Comparison of ENCODE assay signal across 9 cellular contexts in genomic region chr20:35523298-35523888, GRCh38. TPM values are rescaled to one million over a fixed set of nuclear protein-coding genes. Genes with fewer than 3 reads are reported as not detected.
DNase-seq lines count a peak whose midpoint lies in the region; ATAC-seq and TF ChIP-seq lines count a peak whose summit lies in the region.
"Had no signal": no experiment of that assay in that cellular context is flagged by ENCODE, and none has a peak within 500 bp of the region (broad histone marks: within the 10 kb centered on the region; RNA-seq: fewer than 3 reads in every experiment).

No MANE protein-coding gene starts in this region.

- no peak overlapping the region for H3K4me3 Mint-ChIP-seq in activated CD4-positive, alpha-beta T cell treated with anti-CD3 and anti-CD28 coated beads for 36 hours
- no peak overlapping the region for H3K4me3 Mint-ChIP-seq in chondrocyte (ENCODE audit: unreplicated experiment)

- TF ChIP-seq CTCF in chondrocyte (IDR thresholded peaks at IDR 0.05) = peak; percentile 67
- TF ChIP-seq CTCF in smooth muscle cell (IDR thresholded peaks at IDR 0.05; ENCODE audit: borderline replicate concordance, insufficient read depth, poor library complexity, severe bottlenecking) = peak; percentile 35

- no peaks in the 10 kb centered on the region for H3K4me1 ChIP-seq in smooth muscle cell (ENCODE audit: low read depth)

- H3K27me3 Mint-ChIP-seq in activated CD4-positive, alpha-beta T cell treated with anti-CD3 and anti-CD28 coated beads for 36 hours = no peaks in the 10 kb centered on the region
- H3K27me3 Mint-ChIP-seq in chondrocyte (ENCODE audit: low read depth) = no peaks in the 10 kb centered on the region

- POLR2A ChIA-PET in activated CD4-positive, alpha-beta T cell treated with anti-CD3 and anti-CD28 coated beads for 36 hours (lab: Charles Lee) = no interaction called here

- H3K4me3 ChIP-seq in smooth muscle cell = no peak overlapping the region

- intact Hi-C loops in activated CD4-positive, alpha-beta T cell treated with anti-CD3 and anti-CD28 coated beads for 36 hours (cut with DNase I, micrococcal nuclease) = no loop called here

- no peaks in the 10 kb centered on the region for H3K9me3 ChIP-seq in smooth muscle cell (replicated peaks; ENCODE audit: low read depth)

- CTCF ChIA-PET in activated CD4-positive, alpha-beta T cell treated with anti-CD3 and anti-CD28 coated beads for 36 hours (lab: Charles Lee) = no interaction called here

- no peak overlapping the region for H3K27ac ChIP-seq in smooth muscle cell (ENCODE audit: low read depth)

- no peaks in the 10 kb centered on the region for H3K36me3 Mint-ChIP-seq in activated CD4-positive, alpha-beta T cell treated with anti-CD3 and anti-CD28 coated beads for 36 hours (ENCODE audit: low read depth)
- H3K36me3 Mint-ChIP-seq in chondrocyte (ENCODE audit: low read depth) = no peaks in the 10 kb centered on the region

- no peaks in the 10 kb centered on the region for H3K4me1 Mint-ChIP-seq in activated CD4-positive, alpha-beta T cell treated with anti-CD3 and anti-CD28 coated beads for 36 hours
- no peaks in the 10 kb centered on the region for H3K4me1 Mint-ChIP-seq in chondrocyte (ENCODE audit: low read depth)

- H2AFZ ChIP-seq in smooth muscle cell (ENCODE audit: low read depth) = no peak overlapping the region

- H3K79me2 ChIP-seq in smooth muscle cell (ENCODE audit: low read depth) = no peaks in the 10 kb centered on the region

- 70% methylated on average over 5 of the region's 6 CpGs for WGBS in smooth muscle cell (ENCODE audit: low lambda C conversion rate)

- no peaks in the 10 kb centered on the region for H3K27me3 ChIP-seq in smooth muscle cell (ENCODE audit: low read depth)

- no peak overlapping the region for H3K4me2 ChIP-seq in smooth muscle cell

- H3K27ac Mint-ChIP-seq in activated CD4-positive, alpha-beta T cell treated with anti-CD3 and anti-CD28 coated beads for 36 hours = no peak overlapping the region
- H3K27ac Mint-ChIP-seq in chondrocyte (ENCODE audit: unreplicated experiment) = no peak overlapping the region

- DNase-seq in activated CD4-positive, alpha-beta T cell treated with anti-CD3 and anti-CD28 coated beads for 36 hours = peak; percentile 51
- no peak for DNase-seq in activated CD4-positive, alpha-beta T cell treated with anti-CD3 and anti-CD28 coated beads for 1 hour
- peak; percentile 29 for DNase-seq in RKO (ENCODE audit: low spot score)
- no peak for DNase-seq in chondrocyte (ENCODE audit: low spot score)
- no peak for DNase-seq in smooth muscle cell (lab: John Stamatoyannopoulos, UW; ENCODE audit: unreplicated experiment)
- no peak for DNase-seq in NCI-H446 (lab: John Stamatoyannopoulos, UW)

- peak; percentile 55 for ATAC-seq in activated CD4-positive, alpha-beta T cell treated with anti-CD3 and anti-CD28 coated beads for 36 hours
- ATAC-seq in GM19397 (IDR thresholded peaks at IDR 0.05; ENCODE audit: unreplicated experiment) (no peak), HG02884 (IDR thresholded peaks at IDR 0.05; ENCODE audit: unreplicated experiment) (no peak)

- H3F3A ChIP-seq in smooth muscle cell (ENCODE audit: low read depth) = no peaks in the 10 kb centered on the region

- H3K36me3 ChIP-seq in smooth muscle cell (ENCODE audit: low read depth) = no peaks in the 10 kb centered on the region

- H3K9me3 Mint-ChIP-seq in activated CD4-positive, alpha-beta T cell treated with anti-CD3 and anti-CD28 coated beads for 36 hours (ENCODE audit: low read depth) = no peaks in the 10 kb centered on the region
- H3K9me3 Mint-ChIP-seq in chondrocyte (ENCODE audit: low read depth) = no peaks in the 10 kb centered on the region

- H4K20me1 ChIP-seq in smooth muscle cell (ENCODE audit: low read depth) = no peaks in the 10 kb centered on the region

- no peak overlapping the region for H3K9ac ChIP-seq in smooth muscle cell (ENCODE audit: low read depth)

RNA-seq across cellular contexts. Expression of gene C20orf173, which starts 6.1 kb away (rescaled TPM):
- total RNA-seq in activated CD4-positive, alpha-beta T cell treated with anti-CD3 and anti-CD28 coated beads for 36 hours = not detected
- total RNA-seq in chondrocyte (not detected in 3 replicates), smooth muscle cell (not detected in 2 replicates)
- not detected in 2 replicates for polyA plus RNA-seq in smooth muscle cell
- total RNA-seq: skeletal muscle tissue had no signal

RNA-seq across cellular contexts. Expression of gene ERGIC3, which starts 18.5 kb away (rescaled TPM):
- 100 to 1,000 TPM; 109 to 127 TPM for total RNA-seq in activated CD4-positive, alpha-beta T cell treated with anti-CD3 and anti-CD28 coated beads for 36 hours
- 203 to 278 TPM (median 208 TPM) in 3 replicates for total RNA-seq in chondrocyte
- 188 and 245 TPM in 2 replicates for total RNA-seq in smooth muscle cell
- 252 and 270 TPM in 2 replicates for polyA plus RNA-seq in smooth muscle cell

Comparison
In these comparisons a context has a peak if more than half of its experiments do, and no peak if none do; other contexts are left out.
1. DNase-seq: peak in activated CD4-positive, alpha-beta T cell treated with anti-CD3 and anti-CD28 coated beads for 36 hours (single experiment) and RKO (single experiment); none in activated CD4-positive, alpha-beta T cell treated with anti-CD3 and anti-CD28 coated beads for 1 hour (single experiment), chondrocyte (single experiment), smooth muscle cell (single experiment) and NCI-H446 (0 of 2).